11 cellular contexts compared by ENCODE assay signal in the genomic region with DNA sequence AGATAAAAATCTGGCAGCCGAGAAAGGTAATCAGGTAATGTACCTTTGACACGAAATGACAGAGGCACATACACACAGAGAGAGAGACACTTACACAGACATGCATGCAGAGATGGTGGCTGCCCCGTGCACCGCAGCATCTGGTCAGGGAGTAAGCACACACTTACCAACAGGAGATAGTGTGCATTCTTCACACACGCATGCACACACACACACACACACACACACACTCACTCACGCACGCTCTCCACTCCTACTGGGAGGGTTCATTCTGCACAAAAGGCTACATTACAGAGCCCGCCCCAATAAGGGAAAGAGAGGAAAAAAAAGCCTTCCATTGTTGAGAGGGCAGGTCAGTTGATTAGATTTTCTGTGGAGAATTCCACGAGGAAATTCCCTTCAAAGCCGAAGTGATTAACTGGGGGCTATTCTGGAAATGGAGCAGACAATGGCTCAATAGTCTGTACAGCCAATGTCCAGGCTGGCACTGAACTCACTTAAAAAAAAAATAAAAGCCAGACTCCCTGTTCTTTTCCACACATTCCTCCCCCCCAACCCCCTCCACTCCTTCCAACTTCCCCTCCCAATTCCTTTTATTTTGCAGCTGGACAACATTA. TPM values are rescaled to one million over a fixed set of nuclear protein-coding genes. Genes with fewer than 3 reads are reported as not detected.
DNase-seq lines count a peak whose midpoint lies in the region; ATAC-seq and TF ChIP-seq lines count a peak whose summit lies in the region.
"Had no signal": no experiment of that assay in that cellular context is flagged by ENCODE, and none has a peak within 500 bp of the region (broad histone marks: within the 10 kb centered on the region; RNA-seq: fewer than 3 reads in every experiment).

No MANE protein-coding gene starts in this region.

- H3K4me1 ChIP-seq in colonic mucosa: no peaks in the 10 kb centered on the region
- peaks cover 11% of the 10 kb centered on the region for H3K4me1 ChIP-seq in suprapubic skin

- ATAC-seq in HG03521 (IDR thresholded peaks at IDR 0.05; ENCODE audit: unreplicated experiment) (no peak), GM18861 (IDR thresholded peaks at IDR 0.05; ENCODE audit: unreplicated experiment) (no peak)
- no peak for ATAC-seq in activated T-cell treated with anti-CD3 and anti-CD28 coated beads, Interleukin-2, amount 50 U/mL, for 4 hours

- H3K27me3 ChIP-seq in colonic mucosa: no peaks in the 10 kb centered on the region
- peaks cover 13% of the 10 kb centered on the region for H3K27me3 ChIP-seq in suprapubic skin

- no peak overlapping the region for H3K9ac ChIP-seq in colonic mucosa (ENCODE audit: low read depth in 2 of 2, low read length in 2 of 2)

- peak overlapping the region; percentile 12 for H3K4me3 ChIP-seq in colonic mucosa
- H3K4me3 ChIP-seq in suprapubic skin: peak overlapping the region; percentile 35

- H3K9me3 Mint-ChIP-seq in activated T-cell treated with anti-CD3 and anti-CD28 coated beads, Interleukin-2, amount 50 U/mL, for 4 hours: no peaks in the 10 kb centered on the region
- H3K9me3 Mint-ChIP-seq: mesothelial cell of epicardium; stimulated activated naive CD8-positive, alpha-beta T cell treated with anti-CD3 and anti-CD28 coated beads, Interleukin-15, Interleukin-2, amounts not matched to agents 100 ng/mL and 50 ng/mL, for 24 hours had no signal

- no peak overlapping the region for H3K4me3 Mint-ChIP-seq in activated T-cell treated with anti-CD3 and anti-CD28 coated beads, Interleukin-2, amount 50 U/mL, for 4 hours
- H3K4me3 Mint-ChIP-seq: mesothelial cell of epicardium; stimulated activated naive CD8-positive, alpha-beta T cell treated with anti-CD3 and anti-CD28 coated beads, Interleukin-15, Interleukin-2, amounts not matched to agents 100 ng/mL and 50 ng/mL, for 24 hours had no signal

- no peak for TF ChIP-seq POLR2A in suprapubic skin (IDR thresholded peaks at IDR 0.05)

- no peaks in the 10 kb centered on the region for H3K4me1 Mint-ChIP-seq in activated T-cell treated with anti-CD3 and anti-CD28 coated beads, Interleukin-2, amount 50 U/mL, for 4 hours (ENCODE audit: low read depth)
- H3K4me1 Mint-ChIP-seq: mesothelial cell of epicardium had no signal

- TF ChIP-seq CTCF in colonic mucosa (IDR thresholded peaks at IDR 0.05) (no peak), suprapubic skin (IDR thresholded peaks at IDR 0.05) (no peak)

- 30% methylated on average over 10 of the region's 10 CpGs for WGBS in suprapubic skin

- H3K36me3 ChIP-seq in colonic mucosa: no peaks in the 10 kb centered on the region
- H3K36me3 ChIP-seq in suprapubic skin: no peaks in the 10 kb centered on the region

- intact Hi-C loops in colonic mucosa (cut with DNase I): no loop called here

- H3K27ac ChIP-seq in colonic mucosa (no peak overlapping the region), suprapubic skin (peak overlapping the region; percentile 26)

- no peaks in the 10 kb centered on the region for H3K36me3 Mint-ChIP-seq in activated T-cell treated with anti-CD3 and anti-CD28 coated beads, Interleukin-2, amount 50 U/mL, for 4 hours (ENCODE audit: insufficient read depth)
- H3K36me3 Mint-ChIP-seq: mesothelial cell of epicardium had no signal

- no peaks in the 10 kb centered on the region for H3K27me3 Mint-ChIP-seq in activated T-cell treated with anti-CD3 and anti-CD28 coated beads, Interleukin-2, amount 50 U/mL, for 4 hours (ENCODE audit: low read depth)

- H3K9me3 ChIP-seq in colonic mucosa (no peaks in the 10 kb centered on the region), suprapubic skin (no peaks in the 10 kb centered on the region)

- no peak for TF ChIP-seq EP300 in suprapubic skin (IDR thresholded peaks at IDR 0.05)

- DNase-seq in NCI-H2196 treated with DMSO at 0.1 percent for 48 hours (lab: John Stamatoyannopoulos, UW; ENCODE audit: unreplicated experiment) (peak; percentile 80), colonic mucosa (no peak), left kidney (ENCODE audit: low read depth, low spot score) (peak; percentile 62), suprapubic skin (ENCODE audit: low spot score in 2 of 2) (no peak), GM03348 (ENCODE audit: low spot score) (no peak)
- DNase-seq in activated T-cell treated with anti-CD3 and anti-CD28 coated beads, Interleukin-2, amount 50 U/mL, for 4 hours: no peak
- DNase-seq: activated CD8-positive, alpha-beta memory T cell treated with anti-CD3 and anti-CD28 coated beads for 24 hours had no signal

RNA-seq across cellular contexts. Expression of gene SOX5, which starts 1.4 kb away (rescaled TPM):
- total RNA-seq in colonic mucosa (1 to 10 TPM; 1.1 to 1.6 TPM), suprapubic skin (100 to 1,000 TPM in 1 of 4 donors, 10 to 100 TPM in 3; 19.0 to 110 (median 23.2) TPM)
- total RNA-seq in activated T-cell treated with anti-CD3 and anti-CD28 coated beads, Interleukin-2, amount 50 U/mL, for 4 hours: 1 to 10 TPM in 1 of 3 donors, under 1 TPM in 2; 0.15 to 1.7 (median 0.34) TPM

Comparison
In these comparisons a context has a peak if more than half of its experiments do, and no peak if none do; other contexts are left out.
1. DNase-seq: peak in NCI-H2196 treated with DMSO at 0.1 percent for 48 hours (single experiment) and left kidney (single experiment); none in colonic mucosa (single experiment), suprapubic skin (0 of 2), GM03348 (single experiment) and activated T-cell treated with anti-CD3 and anti-CD28 coated beads, Interleukin-2, amount 50 U/mL, for 4 hours (single experiment).
2. RNA of gene SOX5, which starts 1.4 kb away (total RNA-seq): 19.0 to 110 TPM in suprapubic skin; 1.1 to 1.6 TPM in colonic mucosa and 0.15 to 1.7 TPM in activated T-cell treated with anti-CD3 and anti-CD28 coated beads, Interleukin-2, amount 50 U/mL, for 4 hours; every median in the first group is over 4 times any median in the second.